Comparison of ENCODE assay signal across 1 cellular context in the genomic region with DNA sequence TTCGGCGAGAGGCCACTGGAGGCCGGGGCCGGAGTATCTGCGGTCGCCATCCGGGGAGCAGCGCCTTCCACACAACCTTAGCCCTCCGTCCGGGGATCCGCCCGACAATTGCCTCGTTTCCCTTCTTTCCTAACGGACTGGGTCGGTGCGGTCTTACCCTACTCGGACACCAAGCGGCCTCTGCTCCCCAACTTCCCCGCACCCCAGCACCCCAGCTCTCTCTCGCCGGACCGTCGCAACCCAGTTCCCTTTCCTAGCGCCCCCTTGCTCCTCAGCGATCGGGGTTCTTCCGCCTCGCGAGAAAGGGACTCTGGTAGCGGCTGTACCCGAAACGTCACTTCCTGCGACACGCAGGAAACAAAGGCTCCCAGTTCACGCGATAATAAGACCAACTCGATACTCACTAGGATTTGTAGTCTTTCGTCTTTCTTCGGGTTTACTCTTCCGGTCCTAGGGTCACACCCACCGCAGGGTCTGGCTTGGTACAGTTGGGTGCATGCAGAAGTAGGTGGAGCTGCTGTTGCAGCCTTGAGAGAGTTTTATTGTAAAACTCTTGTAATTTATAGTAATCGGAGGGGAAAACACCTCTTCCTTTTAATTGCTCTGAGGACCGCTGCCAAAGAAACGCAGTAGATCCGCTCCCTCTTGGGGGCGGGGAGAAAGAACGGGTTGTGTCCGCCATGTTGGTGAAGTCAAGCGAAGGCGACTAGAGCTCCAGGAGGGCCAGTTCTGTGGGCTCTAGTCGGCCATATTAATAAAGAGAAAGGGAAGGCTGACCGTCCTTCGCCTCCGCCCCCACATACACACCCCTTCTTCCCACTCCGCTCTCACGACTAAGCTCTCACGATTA.
TF ChIP-seq lines count a peak whose summit lies in the region.

A gene (plus strand): TSS at position 741 of the 850 bp plus-strand sequence. CDS start 209 bp downstream, outside the sequence.
A gene with protein sequence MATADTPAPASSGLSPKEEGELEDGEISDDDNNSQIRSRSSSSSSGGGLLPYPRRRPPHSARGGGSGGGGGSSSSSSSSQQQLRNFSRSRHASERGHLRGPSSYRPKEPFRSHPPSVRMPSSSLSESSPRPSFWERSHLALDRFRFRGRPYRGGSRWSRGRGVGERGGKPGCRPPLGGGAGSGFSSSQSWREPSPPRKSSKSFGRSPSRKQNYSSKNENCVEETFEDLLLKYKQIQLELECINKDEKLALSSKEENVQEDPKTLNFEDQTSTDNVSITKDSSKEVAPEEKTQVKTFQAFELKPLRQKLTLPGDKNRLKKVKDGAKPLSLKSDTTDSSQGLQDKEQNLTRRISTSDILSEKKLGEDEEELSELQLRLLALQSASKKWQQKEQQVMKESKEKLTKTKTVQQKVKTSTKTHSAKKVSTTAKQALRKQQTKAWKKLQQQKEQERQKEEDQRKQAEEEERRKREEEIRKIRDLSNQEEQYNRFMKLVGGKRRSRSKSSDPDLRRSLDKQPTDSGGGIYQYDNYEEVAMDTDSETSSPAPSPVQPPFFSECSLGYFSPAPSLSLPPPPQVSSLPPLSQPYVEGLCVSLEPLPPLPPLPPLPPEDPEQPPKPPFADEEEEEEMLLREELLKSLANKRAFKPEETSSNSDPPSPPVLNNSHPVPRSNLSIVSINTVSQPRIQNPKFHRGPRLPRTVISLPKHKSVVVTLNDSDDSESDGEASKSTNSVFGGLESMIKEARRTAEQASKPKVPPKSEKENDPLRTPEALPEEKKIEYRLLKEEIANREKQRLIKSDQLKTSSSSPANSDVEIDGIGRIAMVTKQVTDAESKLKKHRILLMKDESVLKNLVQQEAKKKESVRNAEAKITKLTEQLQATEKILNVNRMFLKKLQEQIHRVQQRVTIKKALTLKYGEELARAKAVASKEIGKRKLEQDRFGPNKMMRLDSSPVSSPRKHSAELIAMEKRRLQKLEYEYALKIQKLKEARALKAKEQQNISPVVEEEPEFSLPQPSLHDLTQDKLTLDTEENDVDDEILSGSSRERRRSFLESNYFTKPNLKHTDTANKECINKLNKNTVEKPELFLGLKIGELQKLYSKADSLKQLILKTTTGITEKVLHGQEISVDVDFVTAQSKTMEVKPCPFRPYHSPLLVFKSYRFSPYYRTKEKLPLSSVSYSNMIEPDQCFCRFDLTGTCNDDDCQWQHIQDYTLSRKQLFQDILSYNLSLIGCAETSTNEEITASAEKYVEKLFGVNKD (N-terminal part only) (minus strand): TSS at position 288 of the 850 bp plus-strand sequence. CDS start 238 bp downstream, at position 50.

TF ChIP-seq in HepG2, 621 proteins besides CTCF, POLR2A, EP300 and RAD21 (continued from another document and continues in another):
- TF ChIP-seq, protein P1, sequence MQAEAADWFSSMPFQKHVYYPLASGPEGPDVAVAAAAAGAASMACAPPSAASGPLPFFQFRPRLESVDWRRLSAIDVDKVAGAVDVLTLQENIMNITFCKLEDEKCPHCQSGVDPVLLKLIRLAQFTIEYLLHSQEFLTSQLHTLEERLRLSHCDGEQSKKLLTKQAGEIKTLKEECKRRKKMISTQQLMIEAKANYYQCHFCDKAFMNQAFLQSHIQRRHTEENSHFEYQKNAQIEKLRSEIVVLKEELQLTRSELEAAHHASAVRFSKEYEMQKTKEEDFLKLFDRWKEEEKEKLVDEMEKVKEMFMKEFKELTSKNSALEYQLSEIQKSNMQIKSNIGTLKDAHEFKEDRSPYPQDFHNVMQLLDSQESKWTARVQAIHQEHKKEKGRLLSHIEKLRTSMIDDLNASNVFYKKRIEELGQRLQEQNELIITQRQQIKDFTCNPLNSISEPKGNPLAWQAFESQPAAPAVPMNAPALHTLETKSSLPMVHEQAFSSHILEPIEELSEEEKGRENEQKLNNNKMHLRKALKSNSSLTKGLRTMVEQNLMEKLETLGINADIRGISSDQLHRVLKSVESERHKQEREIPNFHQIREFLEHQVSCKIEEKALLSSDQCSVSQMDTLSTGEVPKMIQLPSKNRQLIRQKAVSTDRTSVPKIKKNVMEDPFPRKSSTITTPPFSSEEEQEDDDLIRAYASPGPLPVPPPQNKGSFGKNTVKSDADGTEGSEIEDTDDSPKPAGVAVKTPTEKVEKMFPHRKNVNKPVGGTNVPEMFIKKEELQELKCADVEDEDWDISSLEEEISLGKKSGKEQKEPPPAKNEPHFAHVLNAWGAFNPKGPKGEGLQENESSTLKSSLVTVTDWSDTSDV (CRISPR knock-in tag; IDR thresholded peaks at IDR 0.05), result 0 out of 2 replicates have a peak, but pooled peaks have one; percentile 35
- TF ChIP-seq MXD4 (CRISPR knock-in tag; IDR thresholded peaks at IDR 0.05) (peak; percentile 51; the same call in 1 of the 2 replicates), POGZ (CRISPR knock-in tag; IDR thresholded peaks at IDR 0.05) (peak; percentile 82), HHEX (CRISPR knock-in tag; IDR thresholded peaks at IDR 0.05) (no peak), MEIS1 (CRISPR knock-in tag; IDR thresholded peaks at IDR 0.05; ENCODE audit: borderline replicate concordance) (no peak), ZNF337 (CRISPR knock-in tag; IDR thresholded peaks at IDR 0.05; ENCODE audit: borderline replicate concordance, low read depth) (no peak), ZNF670 (CRISPR knock-in tag; IDR thresholded peaks at IDR 0.05; ENCODE audit: borderline replicate concordance) (peak; percentile 53; the same call in 1 of the 2 replicates), ERF (CRISPR knock-in tag; IDR thresholded peaks at IDR 0.05) (peak; percentile 60; the same call in 1 of the 2 replicates), SNAPC2 (CRISPR knock-in tag; IDR thresholded peaks at IDR 0.05) (no peak), ZNF446 (CRISPR knock-in tag; IDR thresholded peaks at IDR 0.05) (no peak), ZNF598 (CRISPR knock-in tag; IDR thresholded peaks at IDR 0.05; ENCODE audit: borderline replicate concordance) (no peak), ELF3 (CRISPR knock-in tag; IDR thresholded peaks at IDR 0.05) (peak; percentile 83), KLF12 (CRISPR knock-in tag; IDR thresholded peaks at IDR 0.05; ENCODE audit: borderline replicate concordance) (no peak; the same call in 1 of the 2 replicates), ZNF30 (CRISPR knock-in tag; IDR thresholded peaks at IDR 0.05) (no peak)
- TF ChIP-seq, protein P2, sequence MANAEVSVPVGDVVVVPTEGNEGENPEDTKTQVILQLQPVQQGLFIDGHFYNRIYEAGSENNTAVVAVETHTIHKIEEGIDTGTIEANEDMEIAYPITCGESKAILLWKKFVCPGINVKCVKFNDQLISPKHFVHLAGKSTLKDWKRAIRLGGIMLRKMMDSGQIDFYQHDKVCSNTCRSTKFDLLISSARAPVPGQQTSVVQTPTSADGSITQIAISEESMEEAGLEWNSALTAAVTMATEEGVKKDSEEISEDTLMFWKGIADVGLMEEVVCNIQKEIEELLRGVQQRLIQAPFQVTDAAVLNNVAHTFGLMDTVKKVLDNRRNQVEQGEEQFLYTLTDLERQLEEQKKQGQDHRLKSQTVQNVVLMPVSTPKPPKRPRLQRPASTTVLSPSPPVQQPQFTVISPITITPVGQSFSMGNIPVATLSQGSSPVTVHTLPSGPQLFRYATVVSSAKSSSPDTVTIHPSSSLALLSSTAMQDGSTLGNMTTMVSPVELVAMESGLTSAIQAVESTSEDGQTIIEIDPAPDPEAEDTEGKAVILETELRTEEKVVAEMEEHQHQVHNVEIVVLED (CRISPR knock-in tag; IDR thresholded peaks at IDR 0.05; ENCODE audit: borderline replicate concordance), result peak; percentile 56; the same call in 1 of the 2 replicates
- TF ChIP-seq, protein P3, sequence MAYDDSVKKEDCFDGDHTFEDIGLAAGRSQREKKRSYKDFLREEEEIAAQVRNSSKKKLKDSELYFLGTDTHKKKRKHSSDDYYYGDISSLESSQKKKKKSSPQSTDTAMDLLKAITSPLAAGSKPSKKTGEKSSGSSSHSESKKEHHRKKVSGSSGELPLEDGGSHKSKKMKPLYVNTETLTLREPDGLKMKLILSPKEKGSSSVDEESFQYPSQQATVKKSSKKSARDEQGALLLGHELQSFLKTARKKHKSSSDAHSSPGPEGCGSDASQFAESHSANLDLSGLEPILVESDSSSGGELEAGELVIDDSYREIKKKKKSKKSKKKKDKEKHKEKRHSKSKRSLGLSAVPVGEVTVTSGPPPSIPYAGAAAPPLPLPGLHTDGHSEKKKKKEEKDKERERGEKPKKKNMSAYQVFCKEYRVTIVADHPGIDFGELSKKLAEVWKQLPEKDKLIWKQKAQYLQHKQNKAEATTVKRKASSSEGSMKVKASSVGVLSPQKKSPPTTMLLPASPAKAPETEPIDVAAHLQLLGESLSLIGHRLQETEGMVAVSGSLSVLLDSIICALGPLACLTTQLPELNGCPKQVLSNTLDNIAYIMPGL (CRISPR knock-in tag; IDR thresholded peaks at IDR 0.05; ENCODE audit: borderline replicate concordance in 1 of 2, low read depth in 1 of 2), result peak in 1 of 2 experiments; percentile 83; a peak in 3 of 4 replicates
- TF ChIP-seq, protein P4, sequence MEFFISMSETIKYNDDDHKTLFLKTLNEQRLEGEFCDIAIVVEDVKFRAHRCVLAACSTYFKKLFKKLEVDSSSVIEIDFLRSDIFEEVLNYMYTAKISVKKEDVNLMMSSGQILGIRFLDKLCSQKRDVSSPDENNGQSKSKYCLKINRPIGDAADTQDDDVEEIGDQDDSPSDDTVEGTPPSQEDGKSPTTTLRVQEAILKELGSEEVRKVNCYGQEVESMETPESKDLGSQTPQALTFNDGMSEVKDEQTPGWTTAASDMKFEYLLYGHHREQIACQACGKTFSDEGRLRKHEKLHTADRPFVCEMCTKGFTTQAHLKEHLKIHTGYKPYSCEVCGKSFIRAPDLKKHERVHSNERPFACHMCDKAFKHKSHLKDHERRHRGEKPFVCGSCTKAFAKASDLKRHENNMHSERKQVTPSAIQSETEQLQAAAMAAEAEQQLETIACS (CRISPR knock-in tag; IDR thresholded peaks at IDR 0.05), result no peak
- TF ChIP-seq, protein P5, sequence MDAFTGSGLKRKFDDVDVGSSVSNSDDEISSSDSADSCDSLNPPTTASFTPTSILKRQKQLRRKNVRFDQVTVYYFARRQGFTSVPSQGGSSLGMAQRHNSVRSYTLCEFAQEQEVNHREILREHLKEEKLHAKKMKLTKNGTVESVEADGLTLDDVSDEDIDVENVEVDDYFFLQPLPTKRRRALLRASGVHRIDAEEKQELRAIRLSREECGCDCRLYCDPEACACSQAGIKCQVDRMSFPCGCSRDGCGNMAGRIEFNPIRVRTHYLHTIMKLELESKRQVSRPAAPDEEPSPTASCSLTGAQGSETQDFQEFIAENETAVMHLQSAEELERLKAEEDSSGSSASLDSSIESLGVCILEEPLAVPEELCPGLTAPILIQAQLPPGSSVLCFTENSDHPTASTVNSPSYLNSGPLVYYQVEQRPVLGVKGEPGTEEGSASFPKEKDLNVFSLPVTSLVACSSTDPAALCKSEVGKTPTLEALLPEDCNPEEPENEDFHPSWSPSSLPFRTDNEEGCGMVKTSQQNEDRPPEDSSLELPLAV (CRISPR knock-in tag; conservative IDR thresholded peaks at IDR 0.05; ENCODE audit: low read depth), result no peak
- TF ChIP-seq, protein P6, sequence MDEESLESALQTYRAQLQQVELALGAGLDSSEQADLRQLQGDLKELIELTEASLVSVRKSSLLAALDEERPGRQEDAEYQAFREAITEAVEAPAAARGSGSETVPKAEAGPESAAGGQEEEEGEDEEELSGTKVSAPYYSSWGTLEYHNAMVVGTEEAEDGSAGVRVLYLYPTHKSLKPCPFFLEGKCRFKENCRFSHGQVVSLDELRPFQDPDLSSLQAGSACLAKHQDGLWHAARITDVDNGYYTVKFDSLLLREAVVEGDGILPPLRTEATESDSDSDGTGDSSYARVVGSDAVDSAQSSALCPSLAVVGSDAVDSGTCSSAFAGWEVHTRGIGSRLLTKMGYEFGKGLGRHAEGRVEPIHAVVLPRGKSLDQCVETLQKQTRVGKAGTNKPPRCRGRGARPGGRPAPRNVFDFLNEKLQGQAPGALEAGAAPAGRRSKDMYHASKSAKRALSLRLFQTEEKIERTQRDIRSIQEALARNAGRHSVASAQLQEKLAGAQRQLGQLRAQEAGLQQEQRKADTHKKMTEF (CRISPR knock-in tag; IDR thresholded peaks at IDR 0.05), result peak; percentile 50
- TF ChIP-seq, protein P7, sequence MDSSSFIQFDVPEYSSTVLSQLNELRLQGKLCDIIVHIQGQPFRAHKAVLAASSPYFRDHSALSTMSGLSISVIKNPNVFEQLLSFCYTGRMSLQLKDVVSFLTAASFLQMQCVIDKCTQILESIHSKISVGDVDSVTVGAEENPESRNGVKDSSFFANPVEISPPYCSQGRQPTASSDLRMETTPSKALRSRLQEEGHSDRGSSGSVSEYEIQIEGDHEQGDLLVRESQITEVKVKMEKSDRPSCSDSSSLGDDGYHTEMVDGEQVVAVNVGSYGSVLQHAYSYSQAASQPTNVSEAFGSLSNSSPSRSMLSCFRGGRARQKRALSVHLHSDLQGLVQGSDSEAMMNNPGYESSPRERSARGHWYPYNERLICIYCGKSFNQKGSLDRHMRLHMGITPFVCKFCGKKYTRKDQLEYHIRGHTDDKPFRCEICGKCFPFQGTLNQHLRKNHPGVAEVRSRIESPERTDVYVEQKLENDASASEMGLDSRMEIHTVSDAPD (CRISPR knock-in tag; IDR thresholded peaks at IDR 0.05), result no peak
- TF ChIP-seq, protein P8, sequence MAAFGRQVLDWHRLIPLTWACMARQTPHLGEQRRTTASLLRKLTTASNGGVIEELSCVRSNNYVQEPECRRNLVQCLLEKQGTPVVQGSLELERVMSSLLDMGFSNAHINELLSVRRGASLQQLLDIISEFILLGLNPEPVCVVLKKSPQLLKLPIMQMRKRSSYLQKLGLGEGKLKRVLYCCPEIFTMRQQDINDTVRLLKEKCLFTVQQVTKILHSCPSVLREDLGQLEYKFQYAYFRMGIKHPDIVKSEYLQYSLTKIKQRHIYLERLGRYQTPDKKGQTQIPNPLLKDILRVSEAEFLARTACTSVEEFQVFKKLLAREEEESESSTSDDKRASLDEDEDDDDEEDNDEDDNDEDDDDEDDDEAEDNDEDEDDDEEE (CRISPR knock-in tag; IDR thresholded peaks at IDR 0.05), result peak; percentile 72; the same call in 1 of the 2 replicates
- TF ChIP-seq, protein P9, sequence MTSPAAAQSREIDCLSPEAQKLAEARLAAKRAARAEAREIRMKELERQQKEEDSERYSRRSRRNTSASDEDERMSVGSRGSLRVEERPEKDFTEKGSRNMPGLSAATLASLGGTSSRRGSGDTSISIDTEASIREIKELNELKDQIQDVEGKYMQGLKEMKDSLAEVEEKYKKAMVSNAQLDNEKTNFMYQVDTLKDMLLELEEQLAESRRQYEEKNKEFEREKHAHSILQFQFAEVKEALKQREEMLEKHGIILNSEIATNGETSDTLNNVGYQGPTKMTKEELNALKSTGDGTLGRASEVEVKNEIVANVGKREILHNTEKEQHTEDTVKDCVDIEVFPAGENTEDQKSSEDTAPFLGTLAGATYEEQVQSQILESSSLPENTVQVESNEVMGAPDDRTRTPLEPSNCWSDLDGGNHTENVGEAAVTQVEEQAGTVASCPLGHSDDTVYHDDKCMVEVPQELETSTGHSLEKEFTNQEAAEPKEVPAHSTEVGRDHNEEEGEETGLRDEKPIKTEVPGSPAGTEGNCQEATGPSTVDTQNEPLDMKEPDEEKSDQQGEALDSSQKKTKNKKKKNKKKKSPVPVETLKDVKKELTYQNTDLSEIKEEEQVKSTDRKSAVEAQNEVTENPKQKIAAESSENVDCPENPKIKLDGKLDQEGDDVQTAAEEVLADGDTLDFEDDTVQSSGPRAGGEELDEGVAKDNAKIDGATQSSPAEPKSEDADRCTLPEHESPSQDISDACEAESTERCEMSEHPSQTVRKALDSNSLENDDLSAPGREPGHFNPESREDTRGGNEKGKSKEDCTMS (CRISPR knock-in tag; conservative IDR thresholded peaks at IDR 0.05), result no peak
